Comparison of ENCODE assay signal across 7 cellular contexts in the genomic region with DNA sequence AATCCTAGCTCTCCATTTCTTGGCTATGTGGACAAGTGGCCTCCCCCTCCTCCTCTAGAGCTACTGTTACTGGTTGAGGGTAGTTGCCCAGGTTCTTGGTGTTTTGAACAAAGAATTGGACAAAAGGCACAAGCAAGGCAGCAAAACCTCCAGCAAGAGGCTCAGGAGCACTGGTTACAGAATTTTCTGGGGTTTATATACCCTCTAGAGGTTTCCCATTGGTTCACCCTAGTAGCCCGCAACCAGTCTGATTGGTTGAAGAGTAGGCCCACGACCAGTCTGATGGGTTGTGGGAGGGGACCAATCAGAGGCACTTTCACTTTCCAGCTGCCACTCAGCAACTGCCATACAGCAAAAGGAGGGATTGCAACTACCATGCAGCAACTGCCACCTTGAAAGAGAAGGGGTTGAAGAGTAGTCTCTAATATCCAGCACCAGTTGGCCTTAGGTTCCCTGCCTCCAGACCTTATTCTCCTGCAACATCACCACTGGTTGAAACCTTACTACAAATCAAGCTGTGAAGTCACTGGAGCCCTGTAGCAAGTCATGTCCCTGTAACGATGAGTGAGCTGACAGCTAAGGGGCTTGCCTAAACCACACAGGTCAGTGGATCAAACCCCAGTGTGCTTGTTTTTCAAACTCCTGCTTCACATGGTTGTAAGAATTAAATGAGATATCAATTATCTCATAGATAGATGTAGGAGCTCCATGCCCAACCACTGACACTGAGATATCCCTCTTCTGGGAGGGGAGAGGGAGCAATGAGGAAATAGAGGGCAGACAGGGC. TPM values are rescaled to one million over a fixed set of nuclear protein-coding genes. Genes with fewer than 3 reads are reported as not detected.
A peak's percentile ranks its signal among the peaks of the same experiment; 100 is the strongest.
DNase-seq lines count a peak whose midpoint lies in the region; ATAC-seq and TF ChIP-seq lines count a peak whose summit lies in the region.

No MANE protein-coding gene starts in this region.

- no peak for TF ChIP-seq CTCF in SK-N-SH (IDR thresholded peaks at IDR 0.05)

- H4K20me1 ChIP-seq in SK-N-SH (ENCODE audit: insufficient read depth): peaks cover 12% of the 10 kb centered on the region

- no peaks in the 10 kb centered on the region for H3K9me2 ChIP-seq in SK-N-SH

- no peaks in the 10 kb centered on the region for H3F3A ChIP-seq in SK-N-SH (replicated peaks; ENCODE audit: insufficient read depth)

- ATAC-seq in GM18511 (IDR thresholded peaks at IDR 0.05; ENCODE audit: unreplicated experiment): no peak

- no peaks in the 10 kb centered on the region for H3K9me3 ChIP-seq in SK-N-SH

- no peak for TF ChIP-seq RAD21 in SK-N-SH (IDR thresholded peaks at IDR 0.05; ENCODE audit: low read length)

- H3K4me2 ChIP-seq in SK-N-SH: no peak overlapping the region

- whole genome bisulfite sequencing in SK-N-SH (ENCODE audit: low lambda C conversion rate): 82% methylated on average over 3 of the region's 3 CpGs

- CTCF ChIA-PET in SK-N-SH (lab: Yijun Ruan, JAX): interaction anchor here (0.8 to 3.7 kb wide), 4 partner anchors 9 to 169 kb away, joined by 3 to 21 read pairs (median 6); no protein-coding TSS in a partner anchor

- H3K27ac ChIP-seq in SK-N-SH (ENCODE audit: low read depth in 2 of 2, low read length in 1 of 2): no peak overlapping the region; a peak in 1 of 4 replicates

- TF ChIP-seq EP300 in SK-N-SH (IDR thresholded peaks at IDR 0.05; ENCODE audit: borderline replicate concordance in 1 of 2, low read depth in 1 of 2, low read length in 1 of 2): no peak

- peaks cover 5 to 50% of the 10 kb centered on the region in 2 experiments; a peak in 1 of 4 replicates for H3K4me1 ChIP-seq in SK-N-SH (ENCODE audit: control insufficient read depth in 1 of 2, insufficient read depth in 2 of 2, low read depth in 1 of 2, low read length in 1 of 2)

- no peaks in the 10 kb centered on the region for H3K27me3 ChIP-seq in SK-N-SH (ENCODE audit: insufficient read depth)

- POLR2A ChIA-PET in SK-N-SH (lab: Yijun Ruan, JAX): interaction anchor here (1.1 kb wide), 1 partner anchor 242 kb away, joined by 5 read pairs; a partner anchor contains a TSS

- H3K9ac ChIP-seq in SK-N-SH: no peak overlapping the region

- no peak overlapping the region for H2AFZ ChIP-seq in SK-N-SH (ENCODE audit: low read depth)

- DNase-seq in HT1080 (ENCODE audit: low read depth) (peak; percentile 64), SK-N-SH (no peak), lung microvascular endothelial cell (ENCODE audit: low read depth in 2 of 2) (peak; percentile 63 to 70), activated gamma-delta T cell treated with Interleukin-2 at 50 U/mL for 16 hours (no peak), T-helper 9 cell (no peak)

- H3K4me3 ChIP-seq in GM08714 (ENCODE audit: low read length): peak overlapping the region; percentile 35; the same call in 1 of the 2 replicates
- H3K4me3 ChIP-seq in SK-N-SH (ENCODE audit: low read depth in 2 of 2, low read length in 1 of 2): no peak overlapping the region; a peak in 1 of 4 replicates

- peaks cover 18% of the 10 kb centered on the region for H3K79me2 ChIP-seq in SK-N-SH (ENCODE audit: insufficient read depth)

- no peaks in the 10 kb centered on the region for H3K36me3 ChIP-seq in SK-N-SH (replicated peaks in 1 of 2; ENCODE audit: control insufficient read depth in 1 of 2, insufficient read depth in 2 of 2, low read length in 1 of 2)

TF ChIP-seq in SK-N-SH, 30 proteins besides CTCF, POLR2A, EP300 and RAD21:
- TF ChIP-seq FOXJ3 (CRISPR knock-in tag; IDR thresholded peaks at IDR 0.05): no peak
- TF ChIP-seq, protein P1, sequence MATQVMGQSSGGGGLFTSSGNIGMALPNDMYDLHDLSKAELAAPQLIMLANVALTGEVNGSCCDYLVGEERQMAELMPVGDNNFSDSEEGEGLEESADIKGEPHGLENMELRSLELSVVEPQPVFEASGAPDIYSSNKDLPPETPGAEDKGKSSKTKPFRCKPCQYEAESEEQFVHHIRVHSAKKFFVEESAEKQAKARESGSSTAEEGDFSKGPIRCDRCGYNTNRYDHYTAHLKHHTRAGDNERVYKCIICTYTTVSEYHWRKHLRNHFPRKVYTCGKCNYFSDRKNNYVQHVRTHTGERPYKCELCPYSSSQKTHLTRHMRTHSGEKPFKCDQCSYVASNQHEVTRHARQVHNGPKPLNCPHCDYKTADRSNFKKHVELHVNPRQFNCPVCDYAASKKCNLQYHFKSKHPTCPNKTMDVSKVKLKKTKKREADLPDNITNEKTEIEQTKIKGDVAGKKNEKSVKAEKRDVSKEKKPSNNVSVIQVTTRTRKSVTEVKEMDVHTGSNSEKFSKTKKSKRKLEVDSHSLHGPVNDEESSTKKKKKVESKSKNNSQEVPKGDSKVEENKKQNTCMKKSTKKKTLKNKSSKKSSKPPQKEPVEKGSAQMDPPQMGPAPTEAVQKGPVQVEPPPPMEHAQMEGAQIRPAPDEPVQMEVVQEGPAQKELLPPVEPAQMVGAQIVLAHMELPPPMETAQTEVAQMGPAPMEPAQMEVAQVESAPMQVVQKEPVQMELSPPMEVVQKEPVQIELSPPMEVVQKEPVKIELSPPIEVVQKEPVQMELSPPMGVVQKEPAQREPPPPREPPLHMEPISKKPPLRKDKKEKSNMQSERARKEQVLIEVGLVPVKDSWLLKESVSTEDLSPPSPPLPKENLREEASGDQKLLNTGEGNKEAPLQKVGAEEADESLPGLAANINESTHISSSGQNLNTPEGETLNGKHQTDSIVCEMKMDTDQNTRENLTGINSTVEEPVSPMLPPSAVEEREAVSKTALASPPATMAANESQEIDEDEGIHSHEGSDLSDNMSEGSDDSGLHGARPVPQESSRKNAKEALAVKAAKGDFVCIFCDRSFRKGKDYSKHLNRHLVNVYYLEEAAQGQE (IDR thresholded peaks at IDR 0.05; ENCODE audit: low read depth, low read length): no peak
- TF ChIP-seq, protein P2, sequence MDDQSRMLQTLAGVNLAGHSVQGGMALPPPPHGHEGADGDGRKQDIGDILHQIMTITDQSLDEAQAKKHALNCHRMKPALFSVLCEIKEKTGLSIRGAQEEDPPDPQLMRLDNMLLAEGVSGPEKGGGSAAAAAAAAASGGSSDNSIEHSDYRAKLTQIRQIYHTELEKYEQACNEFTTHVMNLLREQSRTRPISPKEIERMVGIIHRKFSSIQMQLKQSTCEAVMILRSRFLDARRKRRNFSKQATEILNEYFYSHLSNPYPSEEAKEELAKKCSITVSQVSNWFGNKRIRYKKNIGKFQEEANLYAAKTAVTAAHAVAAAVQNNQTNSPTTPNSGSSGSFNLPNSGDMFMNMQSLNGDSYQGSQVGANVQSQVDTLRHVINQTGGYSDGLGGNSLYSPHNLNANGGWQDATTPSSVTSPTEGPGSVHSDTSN (IDR thresholded peaks at IDR 0.05): peak; percentile 31; the same call in 1 of the 2 replicates
- TF ChIP-seq POLR2AphosphoS5 (IDR thresholded peaks at IDR 0.05; ENCODE audit: low read depth, low read length): no peak
- TF ChIP-seq, protein P3, sequence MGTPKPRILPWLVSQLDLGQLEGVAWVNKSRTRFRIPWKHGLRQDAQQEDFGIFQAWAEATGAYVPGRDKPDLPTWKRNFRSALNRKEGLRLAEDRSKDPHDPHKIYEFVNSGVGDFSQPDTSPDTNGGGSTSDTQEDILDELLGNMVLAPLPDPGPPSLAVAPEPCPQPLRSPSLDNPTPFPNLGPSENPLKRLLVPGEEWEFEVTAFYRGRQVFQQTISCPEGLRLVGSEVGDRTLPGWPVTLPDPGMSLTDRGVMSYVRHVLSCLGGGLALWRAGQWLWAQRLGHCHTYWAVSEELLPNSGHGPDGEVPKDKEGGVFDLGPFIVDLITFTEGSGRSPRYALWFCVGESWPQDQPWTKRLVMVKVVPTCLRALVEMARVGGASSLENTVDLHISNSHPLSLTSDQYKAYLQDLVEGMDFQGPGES (IDR thresholded peaks at IDR 0.05; ENCODE audit: low read depth, low read length): peak; percentile 16; the same call in 1 of the 2 replicates
- no peak for TF ChIP-seq FOSL2 (IDR thresholded peaks at IDR 0.05; ENCODE audit: borderline replicate concordance, low read depth)
TF ChIP-seq in SK-N-SH: peak in this region for 2.

RNA-seq across cellular contexts. Expression of a gene that starts 2.9 kb away (rescaled TPM):
- total RNA-seq in HT1080 (2014; rRNA removed; shearing (Covaris generic)): 17.2 and 21.1 TPM in 2 replicates
- polyA plus RNA-seq in HT1080 (2015; cell fraction: cytosol; rRNA removed): 11.6 and 13.5 TPM in 2 replicates
- polyA plus RNA-seq in HT1080 (2015; cell fraction: nucleus; rRNA removed): 9.9 and 11.5 TPM in 2 replicates
- 1.6 and 2.5 TPM in 2 replicates for polyA plus RNA-seq in SK-N-SH (2012; rRNA removed)
- polyA plus RNA-seq in SK-N-SH (2012; cell fraction: cytosol; rRNA removed): 0.91 and 1.3 TPM in 2 replicates
- 2.9 and 3.2 TPM in 2 replicates for polyA plus RNA-seq in SK-N-SH (2012; cell fraction: nucleus; rRNA removed)
- total RNA-seq in lung microvascular endothelial cell: 3.6 and 4.1 TPM in 2 replicates

RNA-seq across cellular contexts. Expression of a gene that starts 59.4 kb away (rescaled TPM):
- total RNA-seq in HT1080 (2014; rRNA removed; shearing (Covaris generic)): not detected in 2 replicates
- not detected in 2 replicates for polyA plus RNA-seq in HT1080 (2015; cell fraction: cytosol; rRNA removed)
- not detected in 2 replicates for polyA plus RNA-seq in HT1080 (2015; cell fraction: nucleus; rRNA removed)
- not detected in 2 replicates for polyA plus RNA-seq in SK-N-SH (2012; rRNA removed)
- not detected in 2 replicates for polyA plus RNA-seq in SK-N-SH (2012; cell fraction: cytosol; rRNA removed)
- polyA plus RNA-seq in SK-N-SH (2012; cell fraction: nucleus; rRNA removed): not detected in 2 replicates
- total RNA-seq in lung microvascular endothelial cell: not detected in 2 replicates

Comparison
In these comparisons a context has a peak if more than half of its experiments do, and no peak if none do; other contexts are left out.
1. DNase-seq: peak in HT1080 (single experiment) and lung microvascular endothelial cell (2 of 2); none in SK-N-SH (single experiment), activated gamma-delta T cell treated with Interleukin-2 at 50 U/mL for 16 hours (single experiment) and T-helper 9 cell (single experiment).